In the genomic region with DNA sequence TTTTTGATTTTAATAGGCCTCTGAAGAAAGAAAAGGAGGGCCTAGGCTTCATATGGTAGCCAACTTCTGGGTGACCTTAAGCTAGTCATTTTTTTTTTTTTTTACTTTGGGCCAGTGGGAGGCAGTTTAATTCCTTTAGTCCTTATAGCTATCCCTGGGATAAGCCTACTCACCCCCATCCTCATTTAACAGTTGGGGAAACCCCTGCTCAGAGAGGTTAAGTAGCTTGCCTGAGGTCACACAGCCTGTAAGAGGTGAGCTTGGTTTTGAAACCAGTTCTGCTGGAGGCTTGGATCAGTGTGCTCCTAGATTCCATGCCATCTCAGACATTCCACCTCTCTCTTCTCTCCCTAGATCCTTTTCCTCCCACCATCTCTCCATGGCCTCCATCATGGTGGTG, we compare ENCODE assay signal across 9 cellular contexts.
"Had no signal": no experiment of that assay in that cellular context is flagged by ENCODE, and none has a peak within 500 bp of the region (broad histone marks: within the 10 kb centered on the region; RNA-seq: fewer than 3 reads in every experiment).

No MANE protein-coding gene starts in this region.

- H3K4me3 ChIP-seq: GM23248 had no signal

- H2AFZ ChIP-seq: GM23248 had no signal

- H3K9ac ChIP-seq: GM23248 had no signal

- DNase-seq: GM23248, GOT3, H9, HCEC 1CT, HFFc6, IMR-90, KBM-7 had no signal

- H3K27ac ChIP-seq: GM23248 had no signal

- FAIRE-seq: H54, HTR-8/SVneo had no signal
